In genomic region chr19:1478934-1479707, GRCh38 we compare ENCODE assay signal across 1 cellular context.
TF ChIP-seq lines count a peak whose summit lies in the region.

TSS of gene C19orf25 (minus strand) at chr19:1479215. CDS start at chr19:1478903, 312 bp downstream.

TF ChIP-seq in HepG2, 621 proteins besides CTCF, POLR2A, EP300 and RAD21 (continued from another document and continues in another):
- peak; percentile 58; the same call in 1 of the 2 replicates for TF ChIP-seq ZBTB26 (CRISPR knock-in tag; IDR thresholded peaks at IDR 0.05; ENCODE audit: borderline replicate concordance)
- peak; percentile 84; the same call in 1 of the 2 replicates for TF ChIP-seq ZNF430 (CRISPR knock-in tag; IDR thresholded peaks at IDR 0.05)
- no peak for TF ChIP-seq SMARCC2 (IDR thresholded peaks at IDR 0.05)
- no peak for TF ChIP-seq ZNF883 (CRISPR knock-in tag; IDR thresholded peaks at IDR 0.05; ENCODE audit: not compliant biosample characterization)
- peak; percentile 85; the same call in 1 of the 2 replicates for TF ChIP-seq ZNF33A (CRISPR knock-in tag; IDR thresholded peaks at IDR 0.05; ENCODE audit: borderline replicate concordance)
- TF ChIP-seq ZNF772 (CRISPR knock-in tag; IDR thresholded peaks at IDR 0.05) = peak; percentile 37; the same call in 1 of the 2 replicates
- TF ChIP-seq KDM2A (CRISPR knock-in tag; IDR thresholded peaks at IDR 0.05; ENCODE audit: borderline replicate concordance, low read depth) = peak; percentile 63; the same call in 1 of the 2 replicates
- TF ChIP-seq ZNF75D (CRISPR knock-in tag; IDR thresholded peaks at IDR 0.05; ENCODE audit: borderline replicate concordance) = 0 out of 2 replicates have a peak, but pooled peaks have one; percentile 38
- peak; percentile 75 for TF ChIP-seq MYC (CRISPR knock-in tag; IDR thresholded peaks at IDR 0.05; ENCODE audit: borderline replicate concordance)
- no peak; the same call in 1 of the 2 replicates for TF ChIP-seq THRA (CRISPR knock-in tag; IDR thresholded peaks at IDR 0.05; ENCODE audit: borderline replicate concordance)
- peak; percentile 77; the same call in 1 of the 2 replicates for TF ChIP-seq ZNF441 (CRISPR knock-in tag; IDR thresholded peaks at IDR 0.05; ENCODE audit: borderline replicate concordance)
- no peak for TF ChIP-seq FOSL1 (CRISPR knock-in tag; IDR thresholded peaks at IDR 0.05; ENCODE audit: borderline replicate concordance)
- TF ChIP-seq MED13 (CRISPR knock-in tag; IDR thresholded peaks at IDR 0.05) = no peak
- TF ChIP-seq SOX5 (CRISPR knock-in tag; IDR thresholded peaks at IDR 0.05; ENCODE audit: borderline replicate concordance) = peak; percentile 53; the same call in 1 of the 2 replicates
- no peak for TF ChIP-seq ZBTB3 (CRISPR knock-in tag; IDR thresholded peaks at IDR 0.05; ENCODE audit: borderline replicate concordance, low read depth)
- no peak; the same call in 1 of the 2 replicates for TF ChIP-seq RFXANK (CRISPR knock-in tag; IDR thresholded peaks at IDR 0.05)
- TF ChIP-seq TOPORS (CRISPR knock-in tag; IDR thresholded peaks at IDR 0.05) = peak; percentile 21; the same call in 1 of the 2 replicates
- no peak for TF ChIP-seq ETS1 (CRISPR knock-in tag; IDR thresholded peaks at IDR 0.05)
- no peak for TF ChIP-seq PTBP1 (IDR thresholded peaks at IDR 0.05; ENCODE audit: low read depth, low read length, poor library complexity, severe bottlenecking)
- TF ChIP-seq MAZ (IDR thresholded peaks at IDR 0.05; ENCODE audit: borderline replicate concordance, low read depth, low read length) = no peak
- peak; percentile 26; the same call in 1 of the 2 replicates for TF ChIP-seq MAZ (CRISPR knock-in tag; IDR thresholded peaks at IDR 0.05; ENCODE audit: low read depth)
- TF ChIP-seq BRF2 (CRISPR knock-in tag; IDR thresholded peaks at IDR 0.05) = no peak
- TF ChIP-seq GMEB2 (CRISPR knock-in tag; IDR thresholded peaks at IDR 0.05; ENCODE audit: low read depth) = no peak
- peak; percentile 55; the same call in 1 of the 2 replicates for TF ChIP-seq ZHX2 (IDR thresholded peaks at IDR 0.05; ENCODE audit: low read depth)
- TF ChIP-seq ZHX2 (CRISPR knock-in tag; IDR thresholded peaks at IDR 0.05; ENCODE audit: borderline replicate concordance) = no peak
- TF ChIP-seq HHEX (CRISPR knock-in tag; IDR thresholded peaks at IDR 0.05) = no peak
- TF ChIP-seq NFYB (CRISPR knock-in tag; IDR thresholded peaks at IDR 0.05) = no peak; the same call in 1 of the 2 replicates
- no peak for TF ChIP-seq ZBTB39 (CRISPR knock-in tag; IDR thresholded peaks at IDR 0.05)
- TF ChIP-seq JARID2 (CRISPR knock-in tag; IDR thresholded peaks at IDR 0.05; ENCODE audit: insufficient replicate concordance) = no peak
- no peak for TF ChIP-seq MLLT10 (CRISPR knock-in tag; IDR thresholded peaks at IDR 0.05)
- no peak for TF ChIP-seq RARA (CRISPR knock-in tag; IDR thresholded peaks at IDR 0.05)
- peak; percentile 79 for TF ChIP-seq CREB1 (IDR thresholded peaks at IDR 0.05)
- no peak for TF ChIP-seq CREB1 (CRISPR knock-in tag; IDR thresholded peaks at IDR 0.05)
- peak; percentile 71; the same call in 1 of the 2 replicates for TF ChIP-seq ZNF724P (CRISPR knock-in tag; IDR thresholded peaks at IDR 0.05; ENCODE audit: borderline replicate concordance)
- TF ChIP-seq TP53 (CRISPR knock-in tag; conservative IDR thresholded peaks at IDR 0.05) = no peak
- no peak for TF ChIP-seq RFX1 (IDR thresholded peaks at IDR 0.05)
- TF ChIP-seq SALL1 (CRISPR knock-in tag; IDR thresholded peaks at IDR 0.05) = peak; percentile 43
- TF ChIP-seq ZNF143 (CRISPR knock-in tag; IDR thresholded peaks at IDR 0.05) = 0 out of 2 replicates have a peak, but pooled peaks have one; percentile 25
- TF ChIP-seq ZBTB37 (CRISPR knock-in tag; IDR thresholded peaks at IDR 0.05) = no peak
- no peak for TF ChIP-seq GPBP1L1 (CRISPR knock-in tag; IDR thresholded peaks at IDR 0.05)
- 0 out of 2 replicates have a peak, but pooled peaks have one; percentile 40 for TF ChIP-seq SP140L (CRISPR knock-in tag; IDR thresholded peaks at IDR 0.05; ENCODE audit: borderline replicate concordance)
- TF ChIP-seq SETDB1 (CRISPR knock-in tag; IDR thresholded peaks at IDR 0.05; ENCODE audit: borderline replicate concordance) = no peak
- TF ChIP-seq ZNF317 (CRISPR knock-in tag; IDR thresholded peaks at IDR 0.05) = no peak
- no peak for TF ChIP-seq MAFF (IDR thresholded peaks at IDR 0.05; ENCODE audit: low read depth, low read length)
